8 cellular contexts compared by ENCODE assay signal in the genomic region with DNA sequence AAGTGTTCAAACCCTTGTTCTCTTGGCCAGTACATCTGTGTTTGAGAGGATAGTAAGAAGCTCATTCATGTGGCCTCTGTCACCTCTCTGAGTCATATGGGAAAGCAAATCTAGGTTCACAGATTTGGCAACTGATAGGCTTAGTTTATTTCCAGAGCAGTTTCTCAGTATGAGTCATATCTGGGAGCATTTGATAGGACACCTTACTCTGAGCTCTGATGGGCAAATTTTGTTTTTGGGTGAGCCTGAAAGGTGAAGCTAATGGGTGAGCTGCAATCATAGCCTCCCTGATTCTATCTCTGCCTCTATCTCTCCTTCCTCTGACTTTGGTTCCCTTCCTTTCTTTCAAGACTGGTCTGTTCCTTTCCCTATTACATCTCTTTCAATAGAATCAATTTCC.
DNase-seq lines count a peak whose midpoint lies in the region; ATAC-seq and TF ChIP-seq lines count a peak whose summit lies in the region.

No MANE protein-coding gene starts in this region.

- POLR2A ChIA-PET in A673 (lab: Charles Lee; ENCODE audit: low non-redundant PET) = no interaction called here

- no peaks in the 10 kb centered on the region for H3K27me3 ChIP-seq in A673 (replicated peaks; ENCODE audit: insufficient read depth, low read depth, low read length, poor library complexity)

- H3K9me3 Mint-ChIP-seq in T-helper 1 cell treated with Interleukin-12 subunit alpha and Interleukin-12 subunit beta and Interleukin-4 antibody, amounts not matched to agents 30 μg/mL and 1 μg/mL, for 36 hours = peaks cover 11% of the 10 kb centered on the region

- ATAC-seq in HG02870 (IDR thresholded peaks at IDR 0.05; ENCODE audit: unreplicated experiment) = peak; percentile 94

- TF ChIP-seq CTCF in A673 (conservative IDR thresholded peaks at IDR 0.05; ENCODE audit: low read depth, low read length) = no peak

- peaks cover 17% of the 10 kb centered on the region for H3K27me3 Mint-ChIP-seq in T-helper 1 cell treated with Interleukin-12 subunit alpha and Interleukin-12 subunit beta and Interleukin-4 antibody, amounts not matched to agents 30 μg/mL and 1 μg/mL, for 36 hours (ENCODE audit: low read depth)

- H3K36me3 ChIP-seq in A673 (ENCODE audit: insufficient read depth, low read length, poor library complexity, severe bottlenecking) = no peaks in the 10 kb centered on the region

- H3K36me3 Mint-ChIP-seq in T-helper 1 cell treated with Interleukin-12 subunit alpha and Interleukin-12 subunit beta and Interleukin-4 antibody, amounts not matched to agents 30 μg/mL and 1 μg/mL, for 36 hours (ENCODE audit: low read depth) = peaks cover 3% of the 10 kb centered on the region

- peaks cover 18% of the 10 kb centered on the region for H3K4me1 Mint-ChIP-seq in T-helper 1 cell treated with Interleukin-12 subunit alpha and Interleukin-12 subunit beta and Interleukin-4 antibody, amounts not matched to agents 30 μg/mL and 1 μg/mL, for 36 hours (ENCODE audit: low read depth)

- BruUV-seq in A673 (replicated peaks; lab: Mats Ljungman, UMichigan) = no TSS peak

- peak overlapping the region; percentile 30 for H3K4me3 Mint-ChIP-seq in T-helper 1 cell treated with Interleukin-12 subunit alpha and Interleukin-12 subunit beta and Interleukin-4 antibody, amounts not matched to agents 30 μg/mL and 1 μg/mL, for 36 hours

- H3K4me3 ChIP-seq in A673 (ENCODE audit: low read depth, low read length, poor library complexity, severe bottlenecking) = no peak overlapping the region

- no peaks in the 10 kb centered on the region for H3K4me1 ChIP-seq in A673 (ENCODE audit: insufficient read depth, low read length, poor library complexity, severe bottlenecking)

- no peaks in the 10 kb centered on the region for H3K9me3 ChIP-seq in A673 (ENCODE audit: low read depth, low read length, poor library complexity, severe bottlenecking)

- peak; percentile 17 for DNase-seq in activated CD4-positive, alpha-beta T cell treated with anti-CD3 and anti-CD28 coated beads for 48 hours
- DNase-seq in activated CD4-positive, alpha-beta T cell treated with anti-CD3 and anti-CD28 coated beads, Interleukin-2, amount 50 U/mL, for 1 hour = no peak
- peak; percentile 68 to 88 for DNase-seq in lung microvascular endothelial cell (ENCODE audit: low read depth in 2 of 2)
- no peak for DNase-seq in middle frontal gyrus (ENCODE audit: extremely low spot score, low spot score)
- no peak for DNase-seq in anterior cingulate cortex (lab: John Stamatoyannopoulos, UW)
- DNase-seq in A673 (ENCODE audit: low spot score) = no peak

- CTCF ChIA-PET in A673 (lab: Charles Lee) = no interaction called here

- H3K27ac ChIP-seq in A673 (ENCODE audit: low read depth, low read length, poor library complexity, severe bottlenecking) = no peak overlapping the region

- intact Hi-C loops in A673 (cut with micrococcal nuclease; ENCODE audit: unreplicated experiment) = no loop called here

- H3K27ac Mint-ChIP-seq in T-helper 1 cell treated with Interleukin-12 subunit alpha and Interleukin-12 subunit beta and Interleukin-4 antibody, amounts not matched to agents 30 μg/mL and 1 μg/mL, for 36 hours = peak overlapping the region; percentile 46

Comparison
In these comparisons a context has a peak if more than half of its experiments do, and no peak if none do; other contexts are left out.
1. DNase-seq: peak in activated CD4-positive, alpha-beta T cell treated with anti-CD3 and anti-CD28 coated beads for 48 hours (single experiment) and lung microvascular endothelial cell (2 of 2); none in activated CD4-positive, alpha-beta T cell treated with anti-CD3 and anti-CD28 coated beads, Interleukin-2, amount 50 U/mL, for 1 hour (single experiment), middle frontal gyrus (single experiment), anterior cingulate cortex (0 of 58) and A673 (single experiment).